Comparison of ENCODE assay signal across 8 cellular contexts in genomic region chr6:117906905-117907599, GRCh38. TPM values are rescaled to one million over a fixed set of nuclear protein-coding genes. Genes with fewer than 3 reads are reported as not detected.
A peak's percentile ranks its signal among the peaks of the same experiment; 100 is the strongest.
DNase-seq lines count a peak whose midpoint lies in the region; ATAC-seq and TF ChIP-seq lines count a peak whose summit lies in the region.

Gene SLC35F1, plus strand, starts transcription at chr6:117907264.

- no peak for TF ChIP-seq POLR2A in lower leg skin (IDR thresholded peaks at IDR 0.05)

- POLR2A ChIA-PET in T-cell (lab: Charles Lee), result no interaction called here

- H3K27ac Mint-ChIP-seq in T-cell, result no peak within 1 kb of the TSS
- H3K27ac Mint-ChIP-seq in stimulated activated memory B cell treated with anti-CD40 and anti-IgM and Interleukin-4, amounts not matched to agents 10 μg/mL and 1 μg/mL and 100 μg/mL, for 72 hours, result no peak within 1 kb of the TSS

- H3K36me3 Mint-ChIP-seq in T-cell, result no peaks in the 10 kb centered on the region
- no peaks in the 10 kb centered on the region for H3K36me3 Mint-ChIP-seq in stimulated activated memory B cell treated with anti-CD40 and anti-IgM and Interleukin-4, amounts not matched to agents 10 μg/mL and 1 μg/mL and 100 μg/mL, for 72 hours

- ATAC-seq in GM19463 (IDR thresholded peaks at IDR 0.05; ENCODE audit: unreplicated experiment) (peak; percentile 60), HG03558 (IDR thresholded peaks at IDR 0.05; ENCODE audit: extremely low read depth, unreplicated experiment) (peak; percentile 43), T-cell (replicated peaks in 1 of 4) (peak; percentile 37 to 70 (median 45)), esophagus mucosa (no peak)
- ATAC-seq in stimulated activated memory B cell treated with anti-CD40 and anti-IgM and Interleukin-4, amounts not matched to agents 10 μg/mL and 1 μg/mL and 100 μg/mL, for 72 hours, result peak; percentile 32

- intact Hi-C loops in lower leg skin (cut with DNase I; ENCODE audit: low total_unique reads), result no loop called here

- peaks cover 0 to 11% (median 8%) of the 10 kb centered on the region in 3 donors for H3K4me1 Mint-ChIP-seq in T-cell
- peaks cover 5% of the 10 kb centered on the region for H3K4me1 Mint-ChIP-seq in stimulated activated memory B cell treated with anti-CD40 and anti-IgM and Interleukin-4, amounts not matched to agents 10 μg/mL and 1 μg/mL and 100 μg/mL, for 72 hours

- peak within 1 kb of the TSS; percentile 43 for H3K4me3 ChIP-seq in lower leg skin (ENCODE audit: low read depth, poor library complexity, severe bottlenecking)

- no peaks in the 10 kb centered on the region for H3K9me3 Mint-ChIP-seq in T-cell
- no peaks in the 10 kb centered on the region for H3K9me3 Mint-ChIP-seq in stimulated activated memory B cell treated with anti-CD40 and anti-IgM and Interleukin-4, amounts not matched to agents 10 μg/mL and 1 μg/mL and 100 μg/mL, for 72 hours

- CTCF ChIA-PET in T-cell (lab: Charles Lee), result no interaction called here

- DNase-seq in DMS79 treated with DMSO at 0.1 percent for 48 hours (lab: John Stamatoyannopoulos, UW), result peak; percentile 68
- DNase-seq in T-cell, result peak in 9 of 34 experiments; percentile 0 to 14 (median 8)
- DNase-seq in dermis blood vessel endothelial cell, result peak; percentile 50
- no peak for DNase-seq in lower leg skin (ENCODE audit: low spot score in 2 of 2)

- H3K4me3 Mint-ChIP-seq in T-cell, result peak within 1 kb of the TSS; percentile 64 to 71 (median 66)
- peak within 1 kb of the TSS; percentile 58 for H3K4me3 Mint-ChIP-seq in stimulated activated memory B cell treated with anti-CD40 and anti-IgM and Interleukin-4, amounts not matched to agents 10 μg/mL and 1 μg/mL and 100 μg/mL, for 72 hours

- peaks cover 56% of the 10 kb centered on the region in 2 donors for H3K27me3 Mint-ChIP-seq in T-cell
- peaks cover 60% of the 10 kb centered on the region for H3K27me3 Mint-ChIP-seq in stimulated activated memory B cell treated with anti-CD40 and anti-IgM and Interleukin-4, amounts not matched to agents 10 μg/mL and 1 μg/mL and 100 μg/mL, for 72 hours

- 0 to 1% methylated on average over 9 to 46 of the region's 88 CpGs for WGBS in lower leg skin, 2 donors

- no peak for TF ChIP-seq CTCF in lower leg skin (IDR thresholded peaks at IDR 0.05)

RNA-seq across cellular contexts. Expression of gene SLC35F1, which starts in this region (rescaled TPM):
- total RNA-seq in T-cell (not detected), dermis blood vessel endothelial cell (not detected in 2 replicates), lower leg skin (under 1 TPM; 0.30 to 0.91 (median 0.48) TPM), esophagus mucosa (not detected)

Comparison
In these comparisons a context has a peak if more than half of its experiments do, and no peak if none do; other contexts are left out.
1. Peak in ATAC-seq in T-cell; RNA of the gene not detected or under 1 TPM.
2. Peak in DNase-seq in dermis blood vessel endothelial cell; RNA of the gene not detected or under 1 TPM.